ENCODE assay signal across 8 cellular contexts in the genomic region with DNA sequence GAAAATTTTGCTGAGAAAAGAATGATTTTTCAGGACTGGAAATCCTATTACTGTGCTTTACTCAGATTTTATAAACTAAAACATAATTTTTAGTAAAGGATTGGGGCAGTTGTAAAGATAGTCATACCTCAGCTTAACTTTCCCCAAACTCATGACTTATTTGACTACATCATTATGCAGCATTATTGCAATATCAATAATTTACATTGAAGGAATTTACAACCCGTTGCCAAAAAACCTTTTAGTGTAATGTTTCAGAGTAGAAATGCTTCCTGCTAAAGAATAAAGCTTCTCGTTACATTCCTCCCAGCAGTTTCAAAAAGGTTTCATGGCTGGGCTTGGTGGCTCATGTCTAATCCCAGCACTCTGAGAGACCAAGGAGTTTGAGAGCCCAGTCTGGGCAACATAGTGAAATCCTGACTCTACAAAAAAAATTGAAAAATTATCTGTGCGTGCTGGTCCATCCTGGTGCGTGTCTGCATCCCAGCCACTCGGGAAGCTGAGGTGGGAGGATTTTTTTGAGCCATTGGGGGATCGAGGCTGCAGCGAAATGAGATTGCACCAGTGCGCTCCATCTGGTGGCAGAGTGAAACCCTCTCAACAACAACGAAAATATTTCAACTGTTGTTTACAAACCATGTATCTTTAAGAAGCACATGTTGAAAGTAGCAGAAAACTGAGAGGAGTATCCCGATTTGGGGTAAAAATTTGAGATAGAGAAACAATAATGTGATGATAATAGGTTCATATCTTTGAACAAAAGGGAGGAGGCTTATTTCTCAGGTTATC. TPM values are rescaled to one million over a fixed set of nuclear protein-coding genes. Genes with fewer than 3 reads are reported as not detected.
DNase-seq lines count a peak whose midpoint lies in the region; ATAC-seq, FAIRE-seq and TF ChIP-seq lines count a peak whose summit lies in the region.

No MANE protein-coding gene starts in this region.

- H3K27me3 ChIP-seq in heart right ventricle: no peaks in the 10 kb centered on the region
- H3K27me3 ChIP-seq in right atrium auricular region: no peaks in the 10 kb centered on the region
- H3K27me3 ChIP-seq in PC-9 (ENCODE audit: insufficient read depth, low read depth): no peaks in the 10 kb centered on the region
- no peaks in the 10 kb centered on the region for H3K27me3 ChIP-seq in brain microvascular endothelial cell (replicated peaks)
- H3K27me3 ChIP-seq in HepG2 (ENCODE audit: control insufficient read depth in 1 of 2, insufficient read depth in 2 of 2, low read length in 2 of 2): no peaks in the 10 kb centered on the region; a peak in 1 of 5 replicates

- H3K4me2 ChIP-seq in PC-9 (peak overlapping the region; percentile 79), HepG2 (ENCODE audit: low read depth, low read length) (peak overlapping the region; percentile 79)

- peak; percentile 42; the same call in 1 of the 2 replicates for TF ChIP-seq RAD21 in HepG2 (CRISPR knock-in tag; IDR thresholded peaks at IDR 0.05)

- TF ChIP-seq POLR2A in HepG2 (IDR thresholded peaks at IDR 0.05; ENCODE audit: insufficient read depth in 1 of 2, low read depth in 2 of 2, low read length in 2 of 2): no peak

- CTCF ChIA-PET in PC-9 (lab: Charles Lee) (interaction anchor here (0.9 kb wide), 1 partner anchor 196 kb away, joined by 4 read pairs; no protein-coding TSS in a partner anchor), HepG2 (lab: Yijun Ruan, JAX; ENCODE audit: low intra/inter-chr PET ratio, low total read pairs) (interaction anchor here (1.1 to 1.3 kb wide), 2 partner anchors 197 to 351 kb away, joined by 5 to 7 read pairs; no protein-coding TSS in a partner anchor)

- DNase-seq in heart right ventricle (no peak), right atrium auricular region (ENCODE audit: low spot score) (no peak), PC-9 (no peak), brain microvascular endothelial cell (peak; percentile 32), HepG2 (ENCODE audit: low spot score) (no peak), superior temporal gyrus (ENCODE audit: extremely low spot score) (peak; percentile 82), posterior vena cava (ENCODE audit: low spot score) (no peak)

- H4K20me1 ChIP-seq in PC-9 (ENCODE audit: insufficient read depth) (peaks cover 82% of the 10 kb centered on the region), HepG2 (ENCODE audit: insufficient read depth, low read length) (peaks cover 92% of the 10 kb centered on the region)

- H3K79me2 ChIP-seq in PC-9 (ENCODE audit: low read depth) (peaks cover 94% of the 10 kb centered on the region), HepG2 (ENCODE audit: insufficient read depth, low read length) (peaks cover 98% of the 10 kb centered on the region)

- H3K36me3 ChIP-seq in heart right ventricle (no peaks in the 10 kb centered on the region), right atrium auricular region (no peaks in the 10 kb centered on the region), PC-9 (ENCODE audit: low read depth) (0 out of 2 replicates have a peak, but pooled peaks cover 3% of the 10 kb centered on the region), brain microvascular endothelial cell (replicated peaks) (peaks cover 2% of the 10 kb centered on the region), HepG2 (replicated peaks in 1 of 2; ENCODE audit: control insufficient read depth in 1 of 2, insufficient read depth in 2 of 2, low read length in 2 of 2) (peaks cover 2 to 8% of the 10 kb centered on the region in 2 experiments; a peak in 2 of 5 replicates)

- H3K9me3 ChIP-seq in heart right ventricle: no peaks in the 10 kb centered on the region
- no peaks in the 10 kb centered on the region for H3K9me3 ChIP-seq in right atrium auricular region
- H3K9me3 ChIP-seq in PC-9 (ENCODE audit: insufficient read depth, low read depth): no peaks in the 10 kb centered on the region
- no peaks in the 10 kb centered on the region for H3K9me3 ChIP-seq in HepG2 (ENCODE audit: low read length)

- ATAC-seq in heart right ventricle: no peak
- ATAC-seq in HepG2: no peak
- no peak for ATAC-seq in HG03442 (IDR thresholded peaks at IDR 0.05; ENCODE audit: unreplicated experiment)

- H2AFZ ChIP-seq in PC-9 (no peak overlapping the region), HepG2 (ENCODE audit: low read length) (no peak overlapping the region)

- TF ChIP-seq EP300 in HepG2 (IDR thresholded peaks at IDR 0.05; ENCODE audit: low read depth in 2 of 2, low read length in 2 of 2) (no peak), HepG2 (CRISPR knock-in tag; IDR thresholded peaks at IDR 0.05; ENCODE audit: borderline replicate concordance) (no peak)

- POLR2A ChIA-PET in PC-9 (lab: Charles Lee; ENCODE audit: unreplicated experiment): interaction anchor here (0.6 kb wide), 1 partner anchor 55 kb away, joined by 3 read pairs; no protein-coding TSS in a partner anchor
- POLR2A ChIA-PET in HepG2 (lab: Yijun Ruan, JAX): interaction anchor here (1.0 to 3.0 kb wide), 5 partner anchors 12 to 197 kb away, joined by 3 to 41 read pairs (median 4); a partner anchor contains a TSS

- peak in 7 of 9 donors; percentile 34 to 60 (median 52) for TF ChIP-seq CTCF in heart right ventricle (IDR thresholded peaks at IDR 0.05)
- peak in 1 of 2 donors; percentile 63 for TF ChIP-seq CTCF in right atrium auricular region (IDR thresholded peaks at IDR 0.05)
- TF ChIP-seq CTCF in PC-9 (conservative IDR thresholded peaks at IDR 0.05): peak; percentile 38; the same call in 1 of the 2 replicates
- TF ChIP-seq CTCF in brain microvascular endothelial cell (IDR thresholded peaks at IDR 0.05; ENCODE audit: low read depth, low read length, missing control alignments): peak; percentile 74
- TF ChIP-seq CTCF in HepG2 (CRISPR knock-in tag; IDR thresholded peaks at IDR 0.05): peak; percentile 67

- H3K27ac ChIP-seq in heart right ventricle: peak overlapping the region in 5 of 10 donors; percentile 7 to 45 (median 29)
- H3K27ac ChIP-seq in right atrium auricular region: no peak overlapping the region
- H3K27ac ChIP-seq in PC-9: peak overlapping the region; percentile 20
- no peak overlapping the region for H3K27ac ChIP-seq in brain microvascular endothelial cell
- H3K27ac ChIP-seq in HepG2 (ENCODE audit: extremely low read length, insufficient read depth, low read length): peak overlapping the region; percentile 5

- in situ Hi-C loops in brain microvascular endothelial cell (cut with HindIII; ENCODE audit: low pct_ligation_motif_present, low sequenced_read_pairs): no loop called here
- in situ Hi-C loops in HepG2 (cut with HindIII; ENCODE audit: extremely low pct_ligation_motif_present, low pct_unique_long_range_greater_than_20kb): loop anchor here (5.0 kb wide), 1 partner anchor 197 kb away; no protein-coding TSS in a partner anchor

- BruUV-seq in PC-9 (replicated peaks; lab: Mats Ljungman, UMichigan) (no TSS peak), HepG2 (replicated peaks; lab: Mats Ljungman, UMichigan) (no TSS peak)

- H3K4me1 ChIP-seq in heart right ventricle: peaks cover 4 to 78% (median 76%) of the 10 kb centered on the region in 9 donors
- H3K4me1 ChIP-seq in right atrium auricular region: peaks cover 0 to 77% of the 10 kb centered on the region in 2 donors
- H3K4me1 ChIP-seq in PC-9 (replicated peaks; ENCODE audit: insufficient read depth): peaks cover 47% of the 10 kb centered on the region
- H3K4me1 ChIP-seq in HepG2 (ENCODE audit: insufficient read depth, low read length): peaks cover 51% of the 10 kb centered on the region

- peak overlapping the region in 7 of 10 donors; percentile 10 to 92 (median 78) for H3K4me3 ChIP-seq in heart right ventricle
- no peak overlapping the region for H3K4me3 ChIP-seq in right atrium auricular region
- peak overlapping the region; percentile 90; the same call in 1 of the 2 replicates for H3K4me3 ChIP-seq in PC-9
- peak overlapping the region; percentile 28 for H3K4me3 ChIP-seq in brain microvascular endothelial cell (ENCODE audit: low read depth, low read length)
- H3K4me3 ChIP-seq in HepG2 (replicated peaks in 1 of 3; ENCODE audit: insufficient read depth in 1 of 3, low read depth in 2 of 3, low read length in 3 of 3): peak overlapping the region; percentile 96 to 99 (median 98)

- H3F3A ChIP-seq in PC-9 (ENCODE audit: insufficient read depth, low read depth): peaks cover 21% of the 10 kb centered on the region

- FAIRE-seq in HepG2 (lab: Jason Lieb, UNC): peak; percentile 67

- no peaks in the 10 kb centered on the region for H3K9me2 ChIP-seq in PC-9 (ENCODE audit: insufficient read depth)

- WGBS in heart right ventricle, 2 donors: 26 to 37% methylated on average over 10 of the region's 10 CpGs
- 3% methylated on average over 10 of the region's 10 CpGs for WGBS in HepG2 (ENCODE audit: low lambda C conversion rate)

- intact Hi-C loops in heart right ventricle (cut with DNase I) (loop anchor here in 9 of 10 donors (1.0 to 10.0 kb wide), 11 partner anchors 64 to 344 kb away; a partner anchor contains a TSS), PC-9 (cut with micrococcal nuclease; ENCODE audit: unreplicated experiment) (no loop called here), HepG2 (cut with micrococcal nuclease; ENCODE audit: unreplicated experiment) (loop anchor here (1.0 to 5.0 kb wide), 4 partner anchors 73 to 352 kb away; no protein-coding TSS in a partner anchor), posterior vena cava (cut with DNase I) (loop anchor here in 1 of 2 donors (10.0 kb wide), 1 partner anchor 64 kb away; a partner anchor contains a TSS)

- peak overlapping the region; percentile 97 for H3K9ac ChIP-seq in HepG2 (ENCODE audit: insufficient read depth, low read depth, low read length)

RNA-seq across cellular contexts. Expression of a gene that starts 4.4 kb away (rescaled TPM):
- 100 to 1,000 TPM in 1 of 10 donors, 10 to 100 TPM in 9; 38.0 to 101 (median 55.3) TPM for total RNA-seq in heart right ventricle
- 10 to 100 TPM; 34.2 to 38.6 TPM for polyA plus RNA-seq in heart right ventricle
- total RNA-seq in right atrium auricular region: 10 to 100 TPM; 51.5 to 81.5 TPM
- 40.1 and 46.4 TPM in 2 replicates for total RNA-seq in PC-9 (2021)
- total RNA-seq in HepG2 (2016; rRNA removed; fragmentation: Illumina TruSeq; extraction: Trizol): 123 and 180 TPM in 2 replicates
- total RNA-seq in HepG2 (2016; cell fraction: cytosol; rRNA removed; fragmentation: Illumina TruSeq; extraction: Trizol; ENCODE audit: low read depth): 29.0 and 33.5 TPM in 2 replicates
- 122 and 179 TPM in 2 replicates for total RNA-seq in HepG2 (2016; cell fraction: insoluble cytoplasmic fraction; rRNA removed; fragmentation: Illumina TruSeq; extraction: Trizol)
- 126 and 151 TPM in 2 replicates for total RNA-seq in HepG2 (2016; cell fraction: membrane; rRNA removed; fragmentation: Illumina TruSeq; extraction: Trizol)
- total RNA-seq in HepG2 (2016; cell fraction: nucleus; rRNA removed; fragmentation: Illumina TruSeq; extraction: Trizol): 105 and 115 TPM in 2 replicates
- polyA plus RNA-seq in HepG2 (2011; rRNA removed): 77.3 and 108 TPM in 2 replicates
- polyA plus RNA-seq in HepG2 (2011; cell fraction: cytosol; rRNA removed): 44.6 and 78.9 TPM in 2 replicates
- 41.4 and 56.1 TPM in 2 replicates for polyA plus RNA-seq in HepG2 (2011; cell fraction: nucleus; rRNA removed)
- 120 and 146 TPM in 2 replicates for polyA plus RNA-seq in HepG2 (2012)
- 19.3 and 24.3 TPM in 2 replicates for polyA plus RNA-seq in HepG2 (2016; cell fraction: cytosol; fragmentation: Illumina TruSeq; extraction: Trizol; ENCODE audit: low read depth)
- polyA plus RNA-seq in HepG2 (2016; cell fraction: insoluble cytoplasmic fraction; fragmentation: Illumina TruSeq; extraction: Trizol; ENCODE audit: low read depth): 158 and 161 TPM in 2 replicates
- polyA plus RNA-seq in HepG2 (2016; cell fraction: membrane; fragmentation: Illumina TruSeq; extraction: Trizol; ENCODE audit: low read depth): 94.7 and 117 TPM in 2 replicates
- 108 and 109 TPM in 2 replicates for polyA plus RNA-seq in HepG2 (2016; cell fraction: nucleus; fragmentation: Illumina TruSeq; extraction: Trizol; ENCODE audit: insufficient read depth, low read depth)
- 54.3 and 58.3 TPM in 2 replicates for polyA minus RNA-seq in HepG2 (2011; rRNA and poly(A)+ RNA removed; ENCODE audit: low replicate concordance)
- polyA minus RNA-seq in HepG2 (2011; cell fraction: cytosol; rRNA and poly(A)+ RNA removed): 140 and 158 TPM in 2 replicates
- 214 and 279 TPM in 2 replicates for polyA minus RNA-seq in HepG2 (2011; cell fraction: nucleus; rRNA and poly(A)+ RNA removed)
- total RNA-seq in posterior vena cava: 10 to 100 TPM; 39.7 to 57.9 TPM

Comparison
In these comparisons a context has a peak if more than half of its experiments do, and no peak if none do; other contexts are left out.
1. H3K4me3 ChIP-seq: peak in heart right ventricle (7 of 10), PC-9 (single experiment), brain microvascular endothelial cell (single experiment) and HepG2 (3 of 3); none in right atrium auricular region (0 of 2).
2. DNase-seq: peak in brain microvascular endothelial cell (single experiment) and superior temporal gyrus (single experiment); none in heart right ventricle (0 of 2), right atrium auricular region (single experiment), PC-9 (0 of 2), HepG2 (single experiment) and posterior vena cava (single experiment).
3. H3K27ac ChIP-seq: peak in PC-9 (single experiment) and HepG2 (single experiment); none in right atrium auricular region (0 of 2) and brain microvascular endothelial cell (single experiment).